ENCODE assay signal across 13 cellular contexts in the genomic region with DNA sequence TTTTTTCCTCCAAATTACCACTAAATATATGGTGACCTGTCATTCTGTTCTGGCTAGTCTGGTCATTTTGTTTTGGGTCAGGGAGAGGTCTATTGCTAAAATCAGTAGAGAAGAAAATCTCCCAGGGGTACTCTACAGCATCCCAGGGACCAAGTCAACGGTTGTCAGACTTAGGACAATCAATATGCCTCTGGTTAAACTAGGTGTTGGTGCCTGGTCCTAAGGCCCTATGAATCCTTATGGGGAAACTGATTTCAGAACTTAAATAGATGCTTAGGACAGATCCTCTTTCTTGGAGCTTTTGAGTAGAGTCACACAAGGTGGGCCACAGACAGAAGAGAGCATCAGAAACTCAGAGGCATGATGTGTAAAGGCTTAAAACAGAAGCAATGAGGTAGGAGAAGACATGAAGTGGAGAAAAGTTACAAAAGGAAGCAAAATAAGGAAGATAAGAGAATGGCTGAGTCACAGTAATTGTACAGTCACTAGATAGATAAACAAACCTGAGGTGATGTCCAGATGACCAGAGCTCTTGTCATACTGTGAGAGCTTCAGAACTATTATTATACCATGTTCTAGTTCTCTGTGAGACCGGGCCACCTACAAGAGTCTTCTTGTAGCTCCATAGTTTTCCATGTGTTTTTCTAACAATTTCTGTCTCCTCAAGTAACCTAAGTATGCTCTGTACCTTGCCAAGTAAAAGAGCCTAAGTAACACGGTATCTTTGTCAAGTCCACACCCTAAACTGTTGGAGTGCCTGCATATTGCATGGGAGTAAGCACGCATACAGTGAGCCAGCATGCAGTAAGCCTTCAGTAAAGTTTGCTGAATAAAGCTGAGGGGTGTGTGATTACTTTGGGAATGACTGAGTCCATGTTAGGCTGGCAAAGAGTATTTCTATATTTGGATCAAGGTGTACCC. TPM values are rescaled to one million over a fixed set of nuclear protein-coding genes. Genes with fewer than 3 reads are reported as not detected.
DNase-seq lines count a peak whose midpoint lies in the region; ATAC-seq and TF ChIP-seq lines count a peak whose summit lies in the region.
"Had no signal": no experiment of that assay in that cellular context is flagged by ENCODE, and none has a peak within 500 bp of the region (broad histone marks: within the 10 kb centered on the region; RNA-seq: fewer than 3 reads in every experiment).

No MANE protein-coding gene starts in this region.

- intact Hi-C loops in HCT116 (cut with micrococcal nuclease) = no loop called here
- intact Hi-C loops in head of caudate nucleus (cut with DNase I) = no loop called here

- peak overlapping the region; percentile 39 for H3K4me2 ChIP-seq in HCT116 (ENCODE audit: low read length)
- H3K4me2 ChIP-seq in fibroblast of lung (ENCODE audit: extremely low read depth, insufficient read depth, low read length) = no peak overlapping the region

- H3K4me1 ChIP-seq in HCT116 (ENCODE audit: control insufficient read depth in 1 of 2, insufficient read depth in 2 of 2, low read length in 2 of 2) (peaks cover 0 to 42% of the 10 kb centered on the region in 2 experiments; a peak in 2 of 4 replicates), SJSA1 (replicated peaks) (peaks cover 40% of the 10 kb centered on the region), fibroblast of lung (ENCODE audit: control insufficient read depth, extremely low read depth, insufficient read depth, low read length) (peaks cover 2% of the 10 kb centered on the region)

- CTCF ChIA-PET in HCT116 (lab: Charles Lee) = no interaction called here

- DNase-seq in HCT116 (ENCODE audit: low read depth, low spot score) (no peak), SJSA1 (ENCODE audit: low read depth in 1 of 2, low spot score in 2 of 2) (peak in 1 of 2 experiments; percentile 69), fibroblast of lung (ENCODE audit: low read depth in 2 of 2) (peak in 1 of 2 donors; percentile 73), renal cortical epithelial cell (ENCODE audit: low read depth) (peak; percentile 36), head of caudate nucleus (no peak), mesenteric fat pad (ENCODE audit: low spot score) (no peak)
- DNase-seq: activated CD8-positive, alpha-beta memory T cell treated with anti-CD3 and anti-CD28 coated beads, Interleukin-2, amount 50 U/mL, for 4 hours; NCI-H1048; Right ventricle myocardium superior had no signal

- RAD21 ChIA-PET in HCT116 (lab: Charles Lee; ENCODE audit: low non-redundant PET in 1 of 2, low total read pairs in 2 of 2, uncharacterized antibody in 2 of 2, unreplicated experiment in 2 of 2) = no interaction called here

- H2AFZ ChIP-seq in HCT116 (ENCODE audit: low read depth, low read length, poor library complexity, severe bottlenecking) = no peak overlapping the region
- H2AFZ ChIP-seq in fibroblast of lung (ENCODE audit: low read length) = peak overlapping the region; percentile 36

- H3K9me3 ChIP-seq in HCT116 (ENCODE audit: control insufficient read depth in 1 of 2, insufficient read depth in 1 of 2, low read depth in 1 of 2, low read length in 2 of 2) (no peaks in the 10 kb centered on the region), SJSA1 (replicated peaks) (no peaks in the 10 kb centered on the region), fibroblast of lung (ENCODE audit: control insufficient read depth, insufficient read depth, low read depth, low read length) (no peaks in the 10 kb centered on the region)

- H3K27ac ChIP-seq in HCT116 (ENCODE audit: low read depth, low read length) (no peak overlapping the region), SJSA1 (peak overlapping the region; percentile 67), fibroblast of lung (ENCODE audit: insufficient read depth, low read length) (no peak overlapping the region)
- H3K27ac ChIP-seq: VCaP had no signal

- no peak for TF ChIP-seq RAD21 in HCT116 (IDR thresholded peaks at IDR 0.05; ENCODE audit: low read depth)

- no TSS peak for BruUV-seq in HCT116 (replicated peaks; lab: Mats Ljungman, UMichigan)

- TF ChIP-seq CTCF in HCT116 (IDR thresholded peaks at IDR 0.05 in 2 of 3, conservative IDR thresholded peaks at IDR 0.05 in 1 of 3; ENCODE audit: borderline replicate concordance in 1 of 3, insufficient read depth in 1 of 3, low read depth in 2 of 3, low read length in 2 of 3) = no peak
- TF ChIP-seq CTCF in fibroblast of lung (conservative IDR thresholded peaks at IDR 0.05 in 1 of 2, IDR thresholded peaks at IDR 0.05 in 1 of 2; ENCODE audit: low read depth in 1 of 2, low read length in 2 of 2) = no peak

- H3K36me3 ChIP-seq in HCT116 (ENCODE audit: control insufficient read depth in 1 of 2, insufficient read depth in 2 of 2, low read length in 2 of 2) (no peaks in the 10 kb centered on the region), SJSA1 (no peaks in the 10 kb centered on the region), fibroblast of lung (ENCODE audit: control insufficient read depth, insufficient read depth, low read length) (no peaks in the 10 kb centered on the region)

- H3K4me3 ChIP-seq in HCT116 (replicated peaks in 1 of 2; ENCODE audit: low read depth in 1 of 2, low read length in 2 of 2) (no peak overlapping the region), SJSA1 (no peak overlapping the region), fibroblast of lung (replicated peaks in 1 of 4; ENCODE audit: control extremely low read depth in 1 of 4, insufficient read depth in 1 of 4, low read depth in 3 of 4, low read length in 4 of 4) (no peak overlapping the region)

- H4K20me1 ChIP-seq in HCT116 (ENCODE audit: insufficient read depth) (no peaks in the 10 kb centered on the region), fibroblast of lung (ENCODE audit: control insufficient read depth, extremely low read depth, insufficient read depth, low read length) (no peaks in the 10 kb centered on the region)

- H3K9ac ChIP-seq in HCT116 (ENCODE audit: low read length) (no peak overlapping the region), fibroblast of lung (ENCODE audit: insufficient read depth, low read length) (no peak overlapping the region)

- no peaks in the 10 kb centered on the region for H3K79me2 ChIP-seq in HCT116 (ENCODE audit: insufficient read depth, low read length)
- no peaks in the 10 kb centered on the region for H3K79me2 ChIP-seq in fibroblast of lung (ENCODE audit: control insufficient read depth, insufficient read depth, low read length)

- TF ChIP-seq POLR2A in HCT116 (IDR thresholded peaks at IDR 0.05; ENCODE audit: borderline replicate concordance, extremely low read depth, insufficient read depth, insufficient read length) = no peak

- no peaks in the 10 kb centered on the region for H3K9me2 ChIP-seq in HCT116 (ENCODE audit: insufficient read depth)

- peak; percentile 52 for ATAC-seq in HCT116
- no peak for ATAC-seq in HG03108 (IDR thresholded peaks at IDR 0.05; ENCODE audit: unreplicated experiment)
- ATAC-seq in GM18861 (IDR thresholded peaks at IDR 0.05; ENCODE audit: unreplicated experiment) = no peak
- ATAC-seq: left lobe of liver had no signal

- H3K27me3 ChIP-seq in HCT116 (ENCODE audit: insufficient read depth, low read length) (no peaks in the 10 kb centered on the region), SJSA1 (replicated peaks) (no peaks in the 10 kb centered on the region), fibroblast of lung (ENCODE audit: control insufficient read depth, insufficient read depth, low read length) (no peaks in the 10 kb centered on the region)

- POLR2A ChIA-PET in HCT116 (lab: Charles Lee) = no interaction called here

TF ChIP-seq in HCT116, 20 proteins besides CTCF, POLR2A, EP300 and RAD21:
- TF ChIP-seq JUND (IDR thresholded peaks at IDR 0.05) = 0 out of 2 replicates have a peak, but pooled peaks have one; percentile 25
- no peak for TF ChIP-seq MAX (IDR thresholded peaks at IDR 0.05)
- TF ChIP-seq FOSL1 (IDR thresholded peaks at IDR 0.05; ENCODE audit: low read depth) = peak; percentile 39; the same call in 1 of the 2 replicates
- no peak for TF ChIP-seq ZFX (IDR thresholded peaks at IDR 0.05)
- no peak; the same call in 1 of the 2 replicates for TF ChIP-seq SP1 (IDR thresholded peaks at IDR 0.05; ENCODE audit: low read depth)
- TF ChIP-seq ELF1 (IDR thresholded peaks at IDR 0.05; ENCODE audit: borderline replicate concordance, low read depth) = no peak
- no peak for TF ChIP-seq CEBPB (IDR thresholded peaks at IDR 0.05; ENCODE audit: low read depth)

RNA-seq across cellular contexts. Expression of gene LEKR1, which starts 44.6 kb away (rescaled TPM):
- total RNA-seq in HCT116 (2021; ENCODE audit: unreplicated experiment) (2.1 TPM), fibroblast of lung (0.26 and 1.3 TPM in 2 replicates), renal cortical epithelial cell (1.0 and 1.4 TPM in 2 replicates), mesenteric fat pad (1.2 TPM)
- polyA plus RNA-seq in HCT116 (2012) = 0.45 and 0.70 TPM in 2 replicates
- 0.16 TPM in 1 of 2 replicates, not detected in the other for total RNA-seq in SJSA1 (2014; rRNA removed; shearing (Covaris generic))
- 0.28 and 0.35 TPM in 2 replicates for polyA plus RNA-seq in fibroblast of lung
- 0.09 and 0.22 TPM in 2 replicates for polyA plus RNA-seq in fibroblast of lung (2012)
- not detected in 2 replicates for polyA minus RNA-seq in fibroblast of lung (ENCODE audit: low replicate concordance)
